In the genomic region with DNA sequence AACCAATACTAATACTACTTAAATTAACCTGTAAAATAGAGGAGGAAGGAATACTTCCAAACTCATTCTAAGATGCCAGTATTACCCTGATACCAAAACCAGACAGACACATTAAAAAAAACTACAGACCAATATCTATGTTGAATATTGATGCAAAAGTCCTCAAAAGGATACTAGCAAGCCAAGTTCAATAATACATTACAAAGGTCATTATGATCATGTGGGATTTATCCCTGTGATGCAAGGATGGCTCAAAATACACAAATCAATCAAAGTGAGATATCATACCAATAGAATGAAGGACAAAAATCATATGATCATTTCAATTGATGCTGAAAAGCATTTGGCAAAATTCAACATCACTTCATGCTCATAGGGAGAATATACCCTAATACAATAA, we compare ENCODE assay signal across 33 cellular contexts.
DNase-seq lines count a peak whose midpoint lies in the region; ATAC-seq, FAIRE-seq and TF ChIP-seq lines count a peak whose summit lies in the region.
"Had no signal": no experiment of that assay in that cellular context is flagged by ENCODE, and none has a peak within 500 bp of the region (broad histone marks: within the 10 kb centered on the region; RNA-seq: fewer than 3 reads in every experiment).

No MANE protein-coding gene starts in this region.

- TF ChIP-seq CTCF in liver (IDR thresholded peaks at IDR 0.05; ENCODE audit: low read depth, low read length, missing input control) = no peak
- TF ChIP-seq CTCF in HepG2 (CRISPR knock-in tag; IDR thresholded peaks at IDR 0.05) = no peak
- no peak for TF ChIP-seq CTCF in right lobe of liver (IDR thresholded peaks at IDR 0.05)

- no peaks in the 10 kb centered on the region for H3K27me3 ChIP-seq in liver (ENCODE audit: control insufficient read depth in 4 of 4, insufficient read depth in 4 of 4, low read length in 3 of 4)
- H3K27me3 ChIP-seq in HepG2 (ENCODE audit: control insufficient read depth in 1 of 2, insufficient read depth in 2 of 2, low read length in 2 of 2) = no peaks in the 10 kb centered on the region
- H3K27me3 ChIP-seq in right lobe of liver = no peaks in the 10 kb centered on the region
- H3K27me3 ChIP-seq: BE2C; BLaER1; BLaER1 treated with 17β-estradiol and CSF1 and Interleukin-3, amounts not matched to agents 10 nM and 100 nM had no signal

- no peaks in the 10 kb centered on the region for H3K36me3 ChIP-seq in liver (ENCODE audit: control insufficient read depth in 4 of 4, insufficient read depth in 3 of 4, low read depth in 1 of 4, low read length in 3 of 4)
- H3K36me3 ChIP-seq in HepG2 (replicated peaks in 1 of 2; ENCODE audit: control insufficient read depth in 1 of 2, insufficient read depth in 2 of 2, low read length in 2 of 2) = no peaks in the 10 kb centered on the region
- H3K36me3 ChIP-seq in right lobe of liver = no peaks in the 10 kb centered on the region
- H3K36me3 ChIP-seq: BE2C; BLaER1; BLaER1 treated with 17β-estradiol and CSF1 and Interleukin-3, amounts not matched to agents 10 nM and 100 nM had no signal

- in situ Hi-C loops in HepG2 (cut with HindIII; ENCODE audit: extremely low pct_ligation_motif_present, low pct_unique_long_range_greater_than_20kb) = no loop called here

- H3K79me2 ChIP-seq in HepG2 (ENCODE audit: insufficient read depth, low read length) = no peaks in the 10 kb centered on the region

- no peak overlapping the region for H2AFZ ChIP-seq in HepG2 (ENCODE audit: low read length)

- TF ChIP-seq RAD21 in liver (IDR thresholded peaks at IDR 0.05) (no peak), HepG2 (CRISPR knock-in tag; IDR thresholded peaks at IDR 0.05) (no peak)

- ATAC-seq in HepG2 = no peak
- ATAC-seq in left lobe of liver = peak; percentile 25
- peak in 3 of 4 donors; percentile 43 to 65 (median 58) for ATAC-seq in right lobe of liver
- ATAC-seq: A549; CD8-positive, alpha-beta T cell had no signal

- FAIRE-seq in HepG2 (lab: Jason Lieb, UNC) = no peak
- FAIRE-seq: A204.1, A549, D721Med had no signal

- intact Hi-C loops in HepG2 (cut with micrococcal nuclease; ENCODE audit: unreplicated experiment) (no loop called here), right lobe of liver (cut with DNase I) (no loop called here)

- BruUV-seq in HepG2 (replicated peaks; lab: Mats Ljungman, UMichigan) = no TSS peak

- TF ChIP-seq EP300 in HepG2 (IDR thresholded peaks at IDR 0.05; ENCODE audit: low read depth in 2 of 2, low read length in 2 of 2) (no peak), HepG2 (CRISPR knock-in tag; IDR thresholded peaks at IDR 0.05; ENCODE audit: borderline replicate concordance) (no peak)

- no peak overlapping the region for H3K4me2 ChIP-seq in HepG2 (ENCODE audit: low read depth, low read length)
- H3K4me2 ChIP-seq: A549; BLaER1; BLaER1 treated with 17β-estradiol and CSF1 and Interleukin-3, amounts not matched to agents 10 nM and 100 nM had no signal

- TF ChIP-seq POLR2A in HepG2 (IDR thresholded peaks at IDR 0.05; ENCODE audit: insufficient read depth in 1 of 2, low read depth in 2 of 2, low read length in 2 of 2) (no peak), right lobe of liver (IDR thresholded peaks at IDR 0.05) (no peak)

- H3K9ac ChIP-seq in liver (ENCODE audit: low read depth in 1 of 2, low read length in 2 of 2) (no peak overlapping the region), HepG2 (ENCODE audit: insufficient read depth, low read depth, low read length) (no peak overlapping the region)
- H3K9ac ChIP-seq: BLaER1; BLaER1 treated with 17β-estradiol and CSF1 and Interleukin-3, amounts not matched to agents 10 nM and 100 nM had no signal

- CTCF ChIA-PET in HepG2 (lab: Yijun Ruan, JAX; ENCODE audit: low intra/inter-chr PET ratio, low total read pairs) = no interaction called here

- H3K27ac ChIP-seq in liver (ENCODE audit: low read depth in 1 of 2, low read length in 2 of 2) (no peak overlapping the region), HepG2 (ENCODE audit: extremely low read length, insufficient read depth, low read length) (no peak overlapping the region), right lobe of liver (no peak overlapping the region)
- H3K27ac ChIP-seq: 22Rv1; A549; BLaER1; BLaER1 treated with 17β-estradiol and CSF1 and Interleukin-3, amounts not matched to agents 10 nM and 100 nM; C4-2B had no signal

- POLR2A ChIA-PET in HepG2 (lab: Yijun Ruan, JAX) = no interaction called here

- DNase-seq in HepG2 (ENCODE audit: low spot score) (no peak), left lobe of liver (ENCODE audit: low spot score) (no peak), right lobe of liver (no peak)
- DNase-seq in stimulated activated naive CD4-positive, alpha-beta T cell treated with Interleukin-2 at 50 U/mL for 16 hours (lab: John Stamatoyannopoulos, UW) = no peak
- no peak for DNase-seq in activated CD8-positive, alpha-beta memory T cell treated with anti-CD3 and anti-CD28 coated beads, Interleukin-2, amount 50 U/mL, for 48 hours
- DNase-seq: 8988T; ACHN; AML-193; BE2C; C1 segment of cervical spinal cord; Caco-2; Calu3; CD4-positive, alpha-beta memory T cell; CD4-positive, alpha-beta T cell; CD4-positive, CD25-positive, alpha-beta regulatory T cell; CD8-positive, alpha-beta memory T cell; CD8-positive, alpha-beta T cell; COR-L47; DMS 273 treated with DMSO at 0.1 percent for 48 hours; DMS153; DMS53; DMS79; DMS79 treated with DMSO at 0.1 percent for 48 hours; DND-41; EL had no signal

- H3K4me3 ChIP-seq in liver (ENCODE audit: low read depth in 1 of 3, low read length in 3 of 3) = no peak overlapping the region
- no peak overlapping the region for H3K4me3 ChIP-seq in HepG2 (replicated peaks in 1 of 3; ENCODE audit: insufficient read depth in 1 of 3, low read depth in 2 of 3, low read length in 3 of 3)
- H3K4me3 ChIP-seq in right lobe of liver = no peak overlapping the region
- H3K4me3 ChIP-seq: A549; BLaER1; BLaER1 treated with 17β-estradiol and CSF1 and Interleukin-3, amounts not matched to agents 10 nM and 100 nM had no signal

- H3K9me3 ChIP-seq in liver (ENCODE audit: control insufficient read depth in 4 of 4, low read length in 3 of 4) (no peaks in the 10 kb centered on the region), HepG2 (ENCODE audit: low read length) (no peaks in the 10 kb centered on the region), right lobe of liver (no peaks in the 10 kb centered on the region)
- H3K9me3 ChIP-seq: A549, BE2C, BLaER1, Caco-2 had no signal

- H3K4me1 ChIP-seq in liver (ENCODE audit: control insufficient read depth in 4 of 4, insufficient read depth in 4 of 4, low read length in 3 of 4) (no peaks in the 10 kb centered on the region), HepG2 (ENCODE audit: insufficient read depth, low read length) (no peaks in the 10 kb centered on the region), right lobe of liver (no peaks in the 10 kb centered on the region)
- H3K4me1 ChIP-seq: A549, BE2C had no signal

- no peaks in the 10 kb centered on the region for H4K20me1 ChIP-seq in HepG2 (ENCODE audit: insufficient read depth, low read length)
- H4K20me1 ChIP-seq: BLaER1; BLaER1 treated with 17β-estradiol and CSF1 and Interleukin-3, amounts not matched to agents 10 nM and 100 nM had no signal

TF ChIP-seq in liver, 16 proteins besides CTCF, POLR2A, EP300 and RAD21:
- TF ChIP-seq SP1 (IDR thresholded peaks at IDR 0.05) (no peak), HNF4A (conservative IDR thresholded peaks at IDR 0.05) (peak; percentile 55 to 77), HNF4G (IDR thresholded peaks at IDR 0.05) (peak; percentile 38)
- TF ChIP-seq, protein P1, sequence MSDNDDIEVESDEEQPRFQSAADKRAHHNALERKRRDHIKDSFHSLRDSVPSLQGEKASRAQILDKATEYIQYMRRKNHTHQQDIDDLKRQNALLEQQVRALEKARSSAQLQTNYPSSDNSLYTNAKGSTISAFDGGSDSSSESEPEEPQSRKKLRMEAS (IDR thresholded peaks at IDR 0.05) = no peak

TF ChIP-seq in HepG2, 621 proteins besides CTCF, POLR2A, EP300 and RAD21 (continues in another document):
- TF ChIP-seq ZNF713 (CRISPR knock-in tag; IDR thresholded peaks at IDR 0.05) (no peak), SPEN (CRISPR knock-in tag; IDR thresholded peaks at IDR 0.05; ENCODE audit: low read depth) (no peak), ZNF850 (CRISPR knock-in tag; conservative IDR thresholded peaks at IDR 0.05) (no peak), ZSCAN29 (CRISPR knock-in tag; conservative IDR thresholded peaks at IDR 0.05) (no peak), SRSF9 (IDR thresholded peaks at IDR 0.05; ENCODE audit: borderline replicate concordance, insufficient read depth, low read depth, low read length, poor library complexity, severe bottlenecking) (no peak), ZBTB4 (CRISPR knock-in tag; IDR thresholded peaks at IDR 0.05; ENCODE audit: borderline replicate concordance) (no peak), SMAD9 (CRISPR knock-in tag; IDR thresholded peaks at IDR 0.05) (no peak), MXD1 (CRISPR knock-in tag; IDR thresholded peaks at IDR 0.05) (no peak)
